In the genomic region with DNA sequence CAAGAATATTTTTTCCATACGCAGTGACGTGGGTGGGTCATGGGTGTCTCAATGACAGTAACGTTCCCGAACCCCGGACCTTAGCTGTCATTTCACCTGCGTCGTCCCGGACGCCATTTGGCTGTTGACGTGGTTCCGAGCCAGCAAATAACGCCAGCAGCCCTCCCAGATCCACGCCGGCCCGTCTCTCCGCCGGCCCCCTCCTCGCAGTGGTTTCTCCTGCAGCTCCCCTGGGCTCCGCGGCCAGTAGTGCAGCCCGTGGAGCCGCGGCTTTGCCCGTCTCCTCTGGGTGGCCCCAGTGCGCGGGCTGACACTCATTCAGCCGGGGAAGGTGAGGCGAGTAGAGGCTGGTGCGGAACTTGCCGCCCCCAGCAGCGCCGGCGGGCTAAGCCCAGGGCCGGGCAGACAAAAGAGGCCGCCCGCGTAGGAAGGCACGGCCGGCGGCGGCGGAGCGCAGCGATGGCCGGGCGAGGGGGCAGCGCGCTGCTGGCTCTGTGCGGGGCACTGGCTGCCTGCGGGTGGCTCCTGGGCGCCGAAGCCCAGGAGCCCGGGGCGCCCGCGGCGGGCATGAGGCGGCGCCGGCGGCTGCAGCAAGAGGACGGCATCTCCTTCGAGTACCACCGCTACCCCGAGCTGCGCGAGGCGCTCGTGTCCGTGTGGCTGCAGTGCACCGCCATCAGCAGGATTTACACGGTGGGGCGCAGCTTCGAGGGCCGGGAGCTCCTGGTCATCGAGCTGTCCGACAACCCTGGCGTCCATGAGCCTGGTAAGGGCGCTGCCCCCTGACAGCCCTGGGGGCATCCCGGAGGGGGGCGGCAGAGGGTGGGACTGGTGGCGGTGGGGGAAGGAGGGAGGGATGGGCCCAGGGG, we compare ENCODE assay signal across 8 cellular contexts. TPM values are rescaled to one million over a fixed set of nuclear protein-coding genes. Genes with fewer than 3 reads are reported as not detected.
DNase-seq lines count a peak whose midpoint lies in the region; ATAC-seq, FAIRE-seq and TF ChIP-seq lines count a peak whose summit lies in the region.

A gene (plus strand): TSS at position 246 of the 869 bp plus-strand sequence. CDS start 214 bp downstream, at position 460.

- H3K4me1 ChIP-seq in CD8-positive, alpha-beta memory T cell (ENCODE audit: insufficient read depth, low read length), result no peaks in the 10 kb centered on the region
- H3K4me1 ChIP-seq in Panc1 (ENCODE audit: control insufficient read depth, insufficient read depth, low read length), result no peaks in the 10 kb centered on the region

- in situ Hi-C loops in Panc1 (cut with HindIII; ENCODE audit: low pct_unique_long_range_greater_than_20kb, low sequenced_read_pairs), result no loop called here

- intact Hi-C loops in Panc1 (cut with micrococcal nuclease; ENCODE audit: unreplicated experiment) (no loop called here), natural killer cell (cut with micrococcal nuclease) (no loop called here)

- CTCF ChIA-PET in CD8-positive, alpha-beta memory T cell (lab: Charles Lee), result no interaction called here
- CTCF ChIA-PET in Panc1 (lab: Charles Lee), result no interaction called here

- H3K9me3 ChIP-seq in CD8-positive, alpha-beta memory T cell (ENCODE audit: low read length), result no peaks in the 10 kb centered on the region
- H3K9me3 ChIP-seq in Panc1 (ENCODE audit: control insufficient read depth, insufficient read depth, low read depth, low read length), result no peaks in the 10 kb centered on the region

- POLR2A ChIA-PET in CD8-positive, alpha-beta memory T cell (lab: Charles Lee), result interaction anchor here (0.6 kb wide), 1 partner anchor 170 kb away, joined by 3 read pairs; no protein-coding TSS in a partner anchor
- POLR2A ChIA-PET in Panc1 (lab: Charles Lee), result no interaction called here

- BruUV-seq in Panc1 (replicated peaks; lab: Mats Ljungman, UMichigan), result no TSS peak

- TF ChIP-seq CTCF in Panc1 (IDR thresholded peaks at IDR 0.05), result peak; percentile 50
- no peak for TF ChIP-seq CTCF in natural killer cell (IDR thresholded peaks at IDR 0.05)

- peak; percentile 80 for FAIRE-seq in HTR-8/SVneo (lab: Jason Lieb, UNC)

- H3K36me3 Mint-ChIP-seq in CD8-positive, alpha-beta memory T cell, result no peaks in the 10 kb centered on the region
- no peaks in the 10 kb centered on the region for H3K36me3 Mint-ChIP-seq in natural killer cell

- peaks cover 0 to under 1% (median 0%) of the 10 kb centered on the region in 5 donors for H3K9me3 Mint-ChIP-seq in CD8-positive, alpha-beta memory T cell
- H3K9me3 Mint-ChIP-seq in natural killer cell, result peaks cover 0 to 6% of the 10 kb centered on the region in 2 donors
- peaks cover 0 to 8% of the 10 kb centered on the region in 2 donors for H3K9me3 Mint-ChIP-seq in stimulated activated naive CD8-positive, alpha-beta T cell treated with anti-CD3 and anti-CD28 coated beads, Interleukin-15, amount 100 ng/mL, for 72 hours

- ATAC-seq in GM21367 (IDR thresholded peaks at IDR 0.05; ENCODE audit: unreplicated experiment) (peak; percentile 91), Panc1 (peak; percentile 98), natural killer cell (peak; percentile 83 to 94 (median 90))
- ATAC-seq in stimulated activated naive CD8-positive, alpha-beta T cell treated with anti-CD3 and anti-CD28 coated beads, Interleukin-15, amount 100 ng/mL, for 72 hours, result peak; percentile 99

- peaks cover 9 to 14% (median 9%) of the 10 kb centered on the region in 3 donors for H3K4me1 Mint-ChIP-seq in CD8-positive, alpha-beta memory T cell
- peaks cover 0 to 8% of the 10 kb centered on the region in 2 donors for H3K4me1 Mint-ChIP-seq in natural killer cell
- peaks cover 15% of the 10 kb centered on the region for H3K4me1 Mint-ChIP-seq in stimulated activated naive CD8-positive, alpha-beta T cell treated with anti-CD3 and anti-CD28 coated beads, Interleukin-15, amount 100 ng/mL, for 72 hours

- H3K27ac Mint-ChIP-seq in CD8-positive, alpha-beta memory T cell, result no peak within 1 kb of the TSS
- H3K27ac Mint-ChIP-seq in natural killer cell, result no peak within 1 kb of the TSS
- no peak within 1 kb of the TSS for H3K27ac Mint-ChIP-seq in stimulated activated naive CD8-positive, alpha-beta T cell treated with anti-CD3 and anti-CD28 coated beads, Interleukin-15, amount 100 ng/mL, for 72 hours

- peak within 1 kb of the TSS; percentile 51 for H3K4me3 ChIP-seq in CD8-positive, alpha-beta memory T cell (ENCODE audit: low read length)
- peak within 1 kb of the TSS; percentile 40 to 41 for H3K4me3 ChIP-seq in Panc1 (ENCODE audit: low read depth in 2 of 2, low read length in 2 of 2)

- H3K36me3 ChIP-seq in CD8-positive, alpha-beta memory T cell (ENCODE audit: insufficient read depth, low read length), result no peaks in the 10 kb centered on the region
- no peaks in the 10 kb centered on the region for H3K36me3 ChIP-seq in Panc1 (ENCODE audit: control insufficient read depth, insufficient read depth, low read length)

- no peak within 1 kb of the TSS for H3K27ac ChIP-seq in CD8-positive, alpha-beta memory T cell (ENCODE audit: low read depth, low read length)
- no peak within 1 kb of the TSS for H3K27ac ChIP-seq in Panc1 (ENCODE audit: low read length)

- peak within 1 kb of the TSS; percentile 33 to 82 (median 60) for H3K4me3 Mint-ChIP-seq in CD8-positive, alpha-beta memory T cell
- H3K4me3 Mint-ChIP-seq in natural killer cell, result peak within 1 kb of the TSS; percentile 62
- H3K4me3 Mint-ChIP-seq in stimulated activated naive CD8-positive, alpha-beta T cell treated with anti-CD3 and anti-CD28 coated beads, Interleukin-15, amount 100 ng/mL, for 72 hours, result peak within 1 kb of the TSS; percentile 77 to 79

- H3K27me3 Mint-ChIP-seq in CD8-positive, alpha-beta memory T cell, result peaks cover 22 to 86% of the 10 kb centered on the region in 2 donors
- peaks cover 46 to 61% of the 10 kb centered on the region in 2 donors for H3K27me3 Mint-ChIP-seq in natural killer cell (ENCODE audit: low read depth in 2 of 2)
- H3K27me3 Mint-ChIP-seq in stimulated activated naive CD8-positive, alpha-beta T cell treated with anti-CD3 and anti-CD28 coated beads, Interleukin-15, amount 100 ng/mL, for 72 hours, result peaks cover 58% of the 10 kb centered on the region

- peaks cover 18% of the 10 kb centered on the region for H3K27me3 ChIP-seq in CD8-positive, alpha-beta memory T cell (ENCODE audit: insufficient read depth, low read length, poor library complexity, severe bottlenecking)
- H3K27me3 ChIP-seq in Panc1 (ENCODE audit: control insufficient read depth, insufficient read depth, low read length), result peaks cover 14% of the 10 kb centered on the region

- DNase-seq in CD8-positive, alpha-beta memory T cell, result peak; percentile 5 to 55 (median 34)
- DNase-seq in HTR-8/SVneo (ENCODE audit: insufficient read length, low spot score), result peak; percentile 88
- DNase-seq in Panc1 (ENCODE audit: low read depth, low spot score), result no peak
- DNase-seq in activated naive CD4-positive, alpha-beta T cell treated with Interleukin-2 at 50 U/mL for 16 hours, result peak; percentile 52
- DNase-seq in fibroblast of the conjunctiva (ENCODE audit: low read depth), result peak; percentile 55
- DNase-seq in natural killer cell, result peak; percentile 25
- DNase-seq in stimulated activated naive CD8-positive, alpha-beta T cell treated with anti-CD3 and anti-CD28 coated beads, Interleukin-15, amount 100 ng/mL, for 72 hours, result peak; percentile 78 to 85

RNA-seq across cellular contexts. Expression of the gene that starts here (rescaled TPM):
- total RNA-seq in CD8-positive, alpha-beta memory T cell, result not detected
- not detected for polyA plus RNA-seq in CD8-positive, alpha-beta memory T cell
- 0.92 TPM for total RNA-seq in Panc1 (2021; ENCODE audit: unreplicated experiment)
- 0.85 TPM for polyA plus RNA-seq in Panc1 (2012; ENCODE audit: insufficient read length)
- total RNA-seq in natural killer cell, result not detected

Comparison
In these comparisons a context has a peak if more than half of its experiments do, and no peak if none do; other contexts are left out.
1. Peak in DNase-seq and H3K4me3 ChIP-seq in CD8-positive, alpha-beta memory T cell; RNA of the gene not detected or under 1 TPM.
2. Peak in ATAC-seq and H3K4me3 ChIP-seq in Panc1; RNA of the gene not detected or under 1 TPM.
3. Peak in DNase-seq and ATAC-seq in natural killer cell; RNA of the gene not detected or under 1 TPM.